ENCODE assay signal across 18 cellular contexts in genomic region chr7:137151056-137151731, GRCh38.
DNase-seq lines count a peak whose midpoint lies in the region; ATAC-seq, FAIRE-seq and TF ChIP-seq lines count a peak whose summit lies in the region.
"Had no signal": no experiment of that assay in that cellular context is flagged by ENCODE, and none has a peak within 500 bp of the region (broad histone marks: within the 10 kb centered on the region; RNA-seq: fewer than 3 reads in every experiment).

No MANE protein-coding gene starts in this region.

- ATAC-seq in left ventricle myocardium superior: peak; percentile 65
- ATAC-seq: HepG2 had no signal

- H3K9me3 ChIP-seq in mammary epithelial cell (replicated peaks; ENCODE audit: insufficient read depth, low read length): no peaks in the 10 kb centered on the region
- H3K9me3 ChIP-seq: tibial nerve had no signal

- FAIRE-seq in bronchial epithelial cell (lab: Jason Lieb, UNC): no peak
- FAIRE-seq: HepG2 had no signal

- H3K36me3 Mint-ChIP-seq in MCF 10A (ENCODE audit: insufficient read depth, unreplicated experiment): no peaks in the 10 kb centered on the region

- TF ChIP-seq CTCF in mammary epithelial cell (conservative IDR thresholded peaks at IDR 0.05 in 1 of 2, IDR thresholded peaks at IDR 0.05 in 1 of 2; ENCODE audit: extremely low read depth in 1 of 2, insufficient read depth in 1 of 2, low read depth in 1 of 2, low read length in 2 of 2): no peak
- no peak for TF ChIP-seq CTCF in MCF 10A (IDR thresholded peaks at IDR 0.05; ENCODE audit: unreplicated experiment)
- TF ChIP-seq CTCF in bronchial epithelial cell (IDR thresholded peaks at IDR 0.05; ENCODE audit: insufficient read depth, low read length, severe bottlenecking): no peak

- intact Hi-C loops in mammary epithelial cell (cut with micrococcal nuclease): no loop called here
- intact Hi-C loops in MCF 10A (cut with micrococcal nuclease): no loop called here
- intact Hi-C loops in left ventricle myocardium superior (cut with micrococcal nuclease): no loop called here

- H3K4me3 ChIP-seq in mammary epithelial cell (replicated peaks in 1 of 3; ENCODE audit: insufficient read depth in 1 of 3, low read depth in 2 of 3, low read length in 3 of 3) (no peak overlapping the region), bronchial epithelial cell (ENCODE audit: low read depth, low read length) (no peak overlapping the region), skeletal muscle cell (ENCODE audit: low read depth, low read length) (no peak overlapping the region)
- H3K4me3 ChIP-seq: lung, tibial nerve had no signal

- peaks cover 9% of the 10 kb centered on the region for H3K4me1 ChIP-seq in mammary epithelial cell (ENCODE audit: insufficient read depth, low read length)
- H3K4me1 ChIP-seq: tibial nerve had no signal

- no peaks in the 10 kb centered on the region for H3K27me3 ChIP-seq in mammary epithelial cell (ENCODE audit: insufficient read depth, low read length)
- no peaks in the 10 kb centered on the region for H3K27me3 ChIP-seq in bronchial epithelial cell (ENCODE audit: control insufficient read depth, insufficient read depth, low read length)
- H3K27me3 ChIP-seq: tibial nerve had no signal

- in situ Hi-C loops in mammary epithelial cell (cut with MboI; ENCODE audit: low sequenced_read_pairs in 2 of 2): loop anchor here in 1 of 2 donors (25.0 kb wide), 1 partner anchor 436 kb away; no protein-coding TSS in a partner anchor

- no peak overlapping the region for H3K4me2 ChIP-seq in mammary epithelial cell (ENCODE audit: insufficient read depth, low read depth, low read length)

- H2AFZ ChIP-seq in mammary epithelial cell (ENCODE audit: low read depth, low read length): no peak overlapping the region

- no peaks in the 10 kb centered on the region for H3K27me3 Mint-ChIP-seq in MCF 10A (ENCODE audit: insufficient read depth, unreplicated experiment)

- no peaks in the 10 kb centered on the region for H4K20me1 ChIP-seq in mammary epithelial cell (ENCODE audit: insufficient read depth, low read length)

- POLR2A ChIA-PET in MCF 10A (lab: Yijun Ruan, JAX): no interaction called here

- no peak overlapping the region for H3K9ac ChIP-seq in mammary epithelial cell (ENCODE audit: insufficient read depth, low read length)

- CTCF ChIA-PET in mammary epithelial cell (lab: Charles Lee; ENCODE audit: low non-redundant PET) (no interaction called here), MCF 10A (lab: Yijun Ruan, JAX) (interaction anchor here (0.6 kb wide), 1 partner anchor 497 kb away, joined by 4 read pairs; no protein-coding TSS in a partner anchor)

- 69% methylated on average over 6 of the region's 6 CpGs for WGBS in mammary epithelial cell (ENCODE audit: low coverage, missing lambda C conversion rate)

- H3K4me1 Mint-ChIP-seq in MCF 10A (ENCODE audit: insufficient read depth, unreplicated experiment): no peaks in the 10 kb centered on the region

- no peaks in the 10 kb centered on the region for H3K79me2 ChIP-seq in mammary epithelial cell (ENCODE audit: insufficient read depth, low read length)

- DNase-seq in mammary epithelial cell (peak; percentile 23), MCF 10A (ENCODE audit: unreplicated experiment) (no peak), bronchial epithelial cell (ENCODE audit: low read depth) (peak; percentile 77), left ventricle myocardium superior (no peak), skeletal muscle cell (ENCODE audit: low read depth) (peak; percentile 64), SIG-M5 (lab: John Stamatoyannopoulos, UW) (no peak), NCI-H510A treated with DMSO at 0.1 percent for 48 hours (lab: John Stamatoyannopoulos, UW) (no peak), Kasumi-1 (lab: John Stamatoyannopoulos, UW) (no peak)
- DNase-seq: anterior cingulate cortex; effector memory CD4-positive, alpha-beta T cell; hippocampal formation; NCI-H1092 treated with DMSO at 0.1 percent for 48 hours; nucleus accumbens; RPMI8226; stimulated activated CD4-positive, alpha-beta T cell treated with anti-CD3 and anti-CD28 coated beads, Interleukin-12 subunit alpha, Interleukin-12 subunit beta, amount 100 ng/mL, for 4 hours had no signal

- no peak overlapping the region for H3K4me3 Mint-ChIP-seq in MCF 10A (ENCODE audit: unreplicated experiment)

- no peaks in the 10 kb centered on the region for H3K9me3 Mint-ChIP-seq in MCF 10A (ENCODE audit: unreplicated experiment)

- H3K27ac Mint-ChIP-seq in MCF 10A (ENCODE audit: low read depth, unreplicated experiment): no peak overlapping the region

- H3K36me3 ChIP-seq in mammary epithelial cell (ENCODE audit: insufficient read depth, low read length) (no peaks in the 10 kb centered on the region), bronchial epithelial cell (ENCODE audit: control insufficient read depth, insufficient read depth, low read length) (no peaks in the 10 kb centered on the region)
- H3K36me3 ChIP-seq: tibial nerve had no signal

- dilution Hi-C loops in mammary epithelial cell (cut with HindIII; ENCODE audit: low sequenced_read_pairs): no loop called here

- BruUV-seq in mammary epithelial cell (replicated peaks; lab: Mats Ljungman, UMichigan): no TSS peak
- BruUV-seq in MCF 10A (replicated peaks; lab: Mats Ljungman, UMichigan): no TSS peak

- no peak overlapping the region for H3K27ac ChIP-seq in mammary epithelial cell (ENCODE audit: insufficient read depth, low read depth, low read length)
- H3K27ac ChIP-seq: tibial nerve had no signal

Comparison
In these comparisons a context has a peak if more than half of its experiments do, and no peak if none do; other contexts are left out.
1. DNase-seq: peak in mammary epithelial cell (single experiment), bronchial epithelial cell (single experiment) and skeletal muscle cell (single experiment); none in MCF 10A (single experiment), left ventricle myocardium superior (single experiment), SIG-M5 (single experiment), NCI-H510A treated with DMSO at 0.1 percent for 48 hours (single experiment) and Kasumi-1 (0 of 2).